Comparison of ENCODE assay signal across 1 cellular context in genomic region chr17:1347681-1348318, GRCh38.
TF ChIP-seq lines count a peak whose summit lies in the region.

No MANE protein-coding gene starts in this region.

TF ChIP-seq in HEK293, 187 proteins besides CTCF, POLR2A, EP300 and RAD21 (continued from another document):
- TF ChIP-seq ZNF600 (tag by site-specific recombination; IDR thresholded peaks at IDR 0.05) (peak; percentile 86), SCRT1 (tag by site-specific recombination; IDR thresholded peaks at IDR 0.05; ENCODE audit: borderline replicate concordance) (no peak)
